In genomic region chr10:110870823-110871235, GRCh38 we compare ENCODE assay signal across 8 cellular contexts. TPM values are rescaled to one million over a fixed set of nuclear protein-coding genes. Genes with fewer than 3 reads are reported as not detected.
A peak's percentile ranks its signal among the peaks of the same experiment; 100 is the strongest.
DNase-seq lines count a peak whose midpoint lies in the region; ATAC-seq, FAIRE-seq and TF ChIP-seq lines count a peak whose summit lies in the region.

No MANE protein-coding gene starts in this region.

- peak; percentile 35 for DNase-seq in NCI-H2227 (lab: John Stamatoyannopoulos, UW; ENCODE audit: unreplicated experiment)
- no peak for DNase-seq in NCI-H2227 treated with DMSO at 0.1 percent for 48 hours (lab: John Stamatoyannopoulos, UW)
- no peak for DNase-seq in activated T-helper 2 cell treated with anti-CD3 and anti-CD28 coated beads, Interferon-gamma antibody, Interleukin-2, Interleukin-4, amounts not matched to agents 10 μg/mL and 5 μg/mL and 100 μg/mL, durations not matched to agents 14 hours and 24 hours and 36 hours (ENCODE audit: low spot score)
- DNase-seq in keratinocyte (ENCODE audit: low read depth, low spot score) = no peak
- DNase-seq in substantia nigra (lab: John Stamatoyannopoulos, UW) = no peak
- no peak for DNase-seq in SHP77 (lab: John Stamatoyannopoulos, UW)
- DNase-seq in AG08396 (ENCODE audit: low spot score) = no peak

- peak overlapping the region; percentile 80 for H3K4me2 ChIP-seq in keratinocyte (ENCODE audit: control insufficient read depth, extremely low read depth, insufficient read depth, low read depth, low read length)

- peak overlapping the region; percentile 93 for H3K27ac ChIP-seq in keratinocyte (ENCODE audit: control insufficient read depth, insufficient read depth, low read length)
- peak overlapping the region; percentile 92 for H3K27ac ChIP-seq in substantia nigra (ENCODE audit: low read depth, low read length, poor library complexity, severe bottlenecking)

- dilution Hi-C loops in keratinocyte (cut with MboI; ENCODE audit: extremely low pct_ligation_motif_present, low sequenced_read_pairs) = no loop called here

- no peaks in the 10 kb centered on the region for H3K9me3 Mint-ChIP-seq in activated T-helper 2 cell treated with anti-CD3 and anti-CD28 coated beads, Interferon-gamma antibody, Interleukin-2, Interleukin-4, amounts not matched to agents 10 μg/mL and 5 μg/mL and 100 μg/mL, durations not matched to agents 14 hours and 24 hours and 36 hours

- peak overlapping the region; percentile 89 for H3K9ac ChIP-seq in keratinocyte (ENCODE audit: control insufficient read depth, extremely low read depth, insufficient read depth, low read length)

- no peak overlapping the region for H3K4me3 ChIP-seq in keratinocyte (ENCODE audit: control insufficient read depth in 2 of 3, extremely low read depth in 1 of 3, insufficient read depth in 2 of 3, low read depth in 1 of 3, low read length in 3 of 3)

- H3K27ac Mint-ChIP-seq in activated T-helper 2 cell treated with anti-CD3 and anti-CD28 coated beads, Interferon-gamma antibody, Interleukin-2, Interleukin-4, amounts not matched to agents 10 μg/mL and 5 μg/mL and 100 μg/mL, durations not matched to agents 14 hours and 24 hours and 36 hours = peak overlapping the region; percentile 97

- H3K9me3 ChIP-seq in keratinocyte (ENCODE audit: control insufficient read depth, low read depth, low read length) = no peaks in the 10 kb centered on the region

- H3K27me3 Mint-ChIP-seq in activated T-helper 2 cell treated with anti-CD3 and anti-CD28 coated beads, Interferon-gamma antibody, Interleukin-2, Interleukin-4, amounts not matched to agents 10 μg/mL and 5 μg/mL and 100 μg/mL, durations not matched to agents 14 hours and 24 hours and 36 hours (ENCODE audit: low read depth) = no peaks in the 10 kb centered on the region

- peak overlapping the region; percentile 82 for H2AFZ ChIP-seq in keratinocyte (ENCODE audit: control insufficient read depth, low read length)

- peaks cover 17% of the 10 kb centered on the region for H3K79me2 ChIP-seq in keratinocyte (ENCODE audit: control insufficient read depth, insufficient read depth, low read length)

- FAIRE-seq in keratinocyte (lab: Jason Lieb, UNC) = no peak

- TF ChIP-seq CTCF in keratinocyte (optimal IDR thresholded peaks at IDR 0.05 in 1 of 3, IDR thresholded peaks at IDR 0.05 in 1 of 3, conservative IDR thresholded peaks at IDR 0.05 in 1 of 3; ENCODE audit: extremely low read depth in 1 of 3, insufficient read depth in 2 of 3, low read length in 3 of 3) = no peak

- H3K9me1 ChIP-seq in keratinocyte (ENCODE audit: control insufficient read depth, extremely low read depth, insufficient read depth, low read length) = no peaks in the 10 kb centered on the region

- peaks cover 15% of the 10 kb centered on the region for H3K4me1 ChIP-seq in keratinocyte (ENCODE audit: control insufficient read depth, extremely low read depth, insufficient read depth, low read length)

- H3K4me3 Mint-ChIP-seq in activated T-helper 2 cell treated with anti-CD3 and anti-CD28 coated beads, Interferon-gamma antibody, Interleukin-2, Interleukin-4, amounts not matched to agents 10 μg/mL and 5 μg/mL and 100 μg/mL, durations not matched to agents 14 hours and 24 hours and 36 hours (ENCODE audit: low read depth) = peak overlapping the region; percentile 91

- H4K20me1 ChIP-seq in keratinocyte (ENCODE audit: control insufficient read depth, extremely low read depth, insufficient read depth, low read length) = no peaks in the 10 kb centered on the region

- no peak for ATAC-seq in GM19452 (IDR thresholded peaks at IDR 0.05; ENCODE audit: unreplicated experiment)

- intact Hi-C loops in activated T-helper 2 cell treated with anti-CD3 and anti-CD28 coated beads, Interferon-gamma antibody, Interleukin-2, Interleukin-4, amounts not matched to agents 10 μg/mL and 5 μg/mL and 100 μg/mL, durations not matched to agents 14 hours and 24 hours and 36 hours (cut with micrococcal nuclease) = loop anchor here (1.0 to 10.0 kb wide), 7 partner anchors 14 to 804 kb away; partner anchors contain the start of gene SMNDC1

- H3K36me3 Mint-ChIP-seq in activated T-helper 2 cell treated with anti-CD3 and anti-CD28 coated beads, Interferon-gamma antibody, Interleukin-2, Interleukin-4, amounts not matched to agents 10 μg/mL and 5 μg/mL and 100 μg/mL, durations not matched to agents 14 hours and 24 hours and 36 hours (ENCODE audit: low read depth) = peaks cover 8% of the 10 kb centered on the region

- peaks cover 52% of the 10 kb centered on the region for H3K4me1 Mint-ChIP-seq in activated T-helper 2 cell treated with anti-CD3 and anti-CD28 coated beads, Interferon-gamma antibody, Interleukin-2, Interleukin-4, amounts not matched to agents 10 μg/mL and 5 μg/mL and 100 μg/mL, durations not matched to agents 14 hours and 24 hours and 36 hours (ENCODE audit: low read depth)

- H3K36me3 ChIP-seq in keratinocyte (ENCODE audit: control insufficient read depth in 2 of 2, extremely low read depth in 1 of 2, insufficient read depth in 2 of 2, low read length in 2 of 2) = peaks cover 0 to under 1% of the 10 kb centered on the region in 2 experiments

- no peaks in the 10 kb centered on the region for H3K27me3 ChIP-seq in keratinocyte (ENCODE audit: control insufficient read depth, extremely low read depth, insufficient read depth, low read length)

RNA-seq across cellular contexts. Expression of gene PDCD4, which starts 0.9 kb away (rescaled TPM):
- total RNA-seq in activated T-helper 2 cell treated with anti-CD3 and anti-CD28 coated beads, Interferon-gamma antibody, Interleukin-2, Interleukin-4, amounts not matched to agents 10 μg/mL and 5 μg/mL and 100 μg/mL, durations not matched to agents 14 hours and 24 hours and 36 hours = 60.4 and 67.7 TPM in 2 replicates
- 63.1 to 146 TPM (median 99.7 TPM) in 3 replicates for polyA plus RNA-seq in keratinocyte
- polyA plus RNA-seq in keratinocyte (2011; ENCODE audit: low read depth) = 334 TPM
- polyA plus RNA-seq in keratinocyte (2011; cell fraction: cytosol; rRNA removed) = 60.6 and 83.9 TPM in 2 replicates
- 75.6 and 156 TPM in 2 replicates for polyA plus RNA-seq in keratinocyte (2011; cell fraction: nucleus; rRNA removed)
- 80.0 and 198 TPM in 2 replicates for polyA plus RNA-seq in keratinocyte (2012; ENCODE audit: low replicate concordance)
- polyA minus RNA-seq in keratinocyte = 8.4 to 29.0 TPM (median 14.0 TPM) in 3 replicates
- polyA minus RNA-seq in keratinocyte (2011; cell fraction: cytosol; rRNA and poly(A)+ RNA removed) = 27.0 TPM
- 37.1 and 90.1 TPM in 2 replicates for polyA minus RNA-seq in keratinocyte (2011; cell fraction: nucleus; rRNA and poly(A)+ RNA removed)

RNA-seq across cellular contexts. Expression of gene BBIP1, which starts 48.2 kb away (rescaled TPM):
- total RNA-seq in activated T-helper 2 cell treated with anti-CD3 and anti-CD28 coated beads, Interferon-gamma antibody, Interleukin-2, Interleukin-4, amounts not matched to agents 10 μg/mL and 5 μg/mL and 100 μg/mL, durations not matched to agents 14 hours and 24 hours and 36 hours = 31.5 and 32.7 TPM in 2 replicates
- 12.8 to 30.4 TPM (median 13.9 TPM) in 3 replicates for polyA plus RNA-seq in keratinocyte
- polyA plus RNA-seq in keratinocyte (2011; ENCODE audit: low read depth) = 38.6 TPM
- polyA plus RNA-seq in keratinocyte (2011; cell fraction: cytosol; rRNA removed) = 12.0 and 26.0 TPM in 2 replicates
- 9.2 and 14.1 TPM in 2 replicates for polyA plus RNA-seq in keratinocyte (2011; cell fraction: nucleus; rRNA removed)
- 15.0 and 23.7 TPM in 2 replicates for polyA plus RNA-seq in keratinocyte (2012; ENCODE audit: low replicate concordance)
- 2.4 to 22.3 TPM (median 4.6 TPM) in 3 replicates for polyA minus RNA-seq in keratinocyte
- polyA minus RNA-seq in keratinocyte (2011; cell fraction: cytosol; rRNA and poly(A)+ RNA removed) = 6.5 TPM
- polyA minus RNA-seq in keratinocyte (2011; cell fraction: nucleus; rRNA and poly(A)+ RNA removed) = 2.7 and 3.0 TPM in 2 replicates

RNA-seq across cellular contexts. Expression of gene SHOC2, which starts 48.6 kb away (rescaled TPM):
- 36.4 and 44.3 TPM in 2 replicates for total RNA-seq in activated T-helper 2 cell treated with anti-CD3 and anti-CD28 coated beads, Interferon-gamma antibody, Interleukin-2, Interleukin-4, amounts not matched to agents 10 μg/mL and 5 μg/mL and 100 μg/mL, durations not matched to agents 14 hours and 24 hours and 36 hours
- 16.8 to 27.7 TPM (median 21.2 TPM) in 3 replicates for polyA plus RNA-seq in keratinocyte
- polyA plus RNA-seq in keratinocyte (2011; ENCODE audit: low read depth) = 22.6 TPM
- 14.8 and 30.0 TPM in 2 replicates for polyA plus RNA-seq in keratinocyte (2011; cell fraction: cytosol; rRNA removed)
- 18.0 and 23.4 TPM in 2 replicates for polyA plus RNA-seq in keratinocyte (2011; cell fraction: nucleus; rRNA removed)
- polyA plus RNA-seq in keratinocyte (2012; ENCODE audit: low replicate concordance) = 19.7 and 21.8 TPM in 2 replicates
- 12.0 to 38.5 TPM (median 22.2 TPM) in 3 replicates for polyA minus RNA-seq in keratinocyte
- 29.0 TPM for polyA minus RNA-seq in keratinocyte (2011; cell fraction: cytosol; rRNA and poly(A)+ RNA removed)
- polyA minus RNA-seq in keratinocyte (2011; cell fraction: nucleus; rRNA and poly(A)+ RNA removed) = 30.6 and 58.2 TPM in 2 replicates
